ENCODE assay signal across 27 cellular contexts in genomic region chr16:29840240-29840639, GRCh38. TPM values are rescaled to one million over a fixed set of nuclear protein-coding genes. Genes with fewer than 3 reads are reported as not detected.
DNase-seq lines count a peak whose midpoint lies in the region; ATAC-seq and TF ChIP-seq lines count a peak whose summit lies in the region.
"Had no signal": no experiment of that assay in that cellular context is flagged by ENCODE, and none has a peak within 500 bp of the region (broad histone marks: within the 10 kb centered on the region; RNA-seq: fewer than 3 reads in every experiment).

No MANE protein-coding gene starts in this region.

- H2AK5ac ChIP-seq in mesendoderm (ENCODE audit: low read length) = no peak overlapping the region

- CTCF ChIA-PET in activated CD8-positive, alpha-beta T cell treated with anti-CD3 and anti-CD28 coated beads, Interleukin-2, amount 10 ng/mL, durations not matched to agents 7 days and 5 days (lab: Charles Lee) = interaction anchor here (1.0 to 3.3 kb wide), 2 partner anchors 8 to 23 kb away, joined by 3 to 20 read pairs; no protein-coding TSS in a partner anchor
- CTCF ChIA-PET in activated CD8-positive, alpha-beta T cell treated with anti-CD3 and anti-CD28 coated beads for 36 hours (lab: Charles Lee) = interaction anchor here (1.5 kb wide), 1 partner anchor 8 kb away, joined by 6 read pairs; no protein-coding TSS in a partner anchor

- H3K4me1 ChIP-seq in mesendoderm (ENCODE audit: control insufficient read depth, low read depth, low read length) = no peaks in the 10 kb centered on the region
- H3K4me1 ChIP-seq: BE2C, SJCRH30 had no signal

- no peak overlapping the region for H2BK5ac ChIP-seq in mesendoderm (ENCODE audit: low read length)

- H3K27ac ChIP-seq in mesendoderm (ENCODE audit: low read depth, low read length) = no peak overlapping the region
- H3K27ac ChIP-seq: PC-9, SJCRH30 had no signal

- no peak for TF ChIP-seq CTCF in activated CD8-positive, alpha-beta T cell treated with anti-CD3 and anti-CD28 coated beads for 36 hours (IDR thresholded peaks at IDR 0.05)

- peak overlapping the region; percentile 3 for H3K23ac ChIP-seq in mesendoderm (ENCODE audit: low read length)

- no peak overlapping the region for H3K4me3 ChIP-seq in mesendoderm (ENCODE audit: low read length)
- H3K4me3 ChIP-seq: PC-9, SJCRH30 had no signal

- no peak overlapping the region for H3K9ac ChIP-seq in mesendoderm (ENCODE audit: low read length)

- H3K4me3 Mint-ChIP-seq in activated CD8-positive, alpha-beta T cell treated with anti-CD3 and anti-CD28 coated beads, Interleukin-2, amount 10 ng/mL, durations not matched to agents 7 days and 5 days = no peak overlapping the region
- no peak overlapping the region for H3K4me3 Mint-ChIP-seq in activated CD8-positive, alpha-beta T cell treated with anti-CD3 and anti-CD28 coated beads for 36 hours
- no peak overlapping the region for H3K4me3 Mint-ChIP-seq in stimulated activated naive CD8-positive, alpha-beta T cell treated with anti-CD3 and anti-CD28 coated beads, Interleukin-15, Interleukin-2, amounts not matched to agents 100 ng/mL and 50 ng/mL, for 24 hours
- H3K4me3 Mint-ChIP-seq in stimulated activated naive CD8-positive, alpha-beta T cell treated with anti-CD3 and anti-CD28 coated beads, Interleukin-15, amount 100 ng/mL, for 72 hours = no peak overlapping the region
- no peak overlapping the region for H3K4me3 Mint-ChIP-seq in naive thymus-derived CD8-positive, alpha-beta T cell
- H3K4me3 Mint-ChIP-seq: CD14-positive monocyte had no signal

- H2BK120ac ChIP-seq in mesendoderm (ENCODE audit: low read depth, low read length) = no peak overlapping the region

- WGBS in mesendoderm (ENCODE audit: extremely low coverage, insufficient coverage, low lambda C conversion rate) = no CpG with 5 or more reads among the region's 10 CpGs

- no peak for TF ChIP-seq POLR2A in erythroblast (IDR thresholded peaks at IDR 0.05; ENCODE audit: low read length)

- H3K9me3 Mint-ChIP-seq in activated CD8-positive, alpha-beta T cell treated with anti-CD3 and anti-CD28 coated beads, Interleukin-2, amount 10 ng/mL, durations not matched to agents 7 days and 5 days (ENCODE audit: insufficient read depth) = no peaks in the 10 kb centered on the region
- no peaks in the 10 kb centered on the region for H3K9me3 Mint-ChIP-seq in activated CD8-positive, alpha-beta T cell treated with anti-CD3 and anti-CD28 coated beads for 36 hours
- no peaks in the 10 kb centered on the region for H3K9me3 Mint-ChIP-seq in stimulated activated naive CD8-positive, alpha-beta T cell treated with anti-CD3 and anti-CD28 coated beads, Interleukin-15, Interleukin-2, amounts not matched to agents 100 ng/mL and 50 ng/mL, for 24 hours
- H3K9me3 Mint-ChIP-seq in stimulated activated naive CD8-positive, alpha-beta T cell treated with anti-CD3 and anti-CD28 coated beads, Interleukin-15, amount 100 ng/mL, for 72 hours = no peaks in the 10 kb centered on the region
- H3K9me3 Mint-ChIP-seq in naive thymus-derived CD8-positive, alpha-beta T cell = no peaks in the 10 kb centered on the region
- H3K9me3 Mint-ChIP-seq: CD14-positive monocyte had no signal

- DNase-seq in activated CD8-positive, alpha-beta T cell treated with anti-CD3 and anti-CD28 coated beads, Interleukin-2, amount 10 ng/mL, durations not matched to agents 7 days and 5 days = no peak
- DNase-seq in activated CD8-positive, alpha-beta T cell treated with anti-CD3 and anti-CD28 coated beads for 36 hours = no peak
- DNase-seq in stimulated activated naive CD8-positive, alpha-beta T cell treated with anti-CD3 and anti-CD28 coated beads, Interleukin-15, amount 100 ng/mL, for 72 hours = no peak
- DNase-seq in mesendoderm (no peak), erythroblast (lab: John Stamatoyannopoulos, UW) (no peak), NCI-H69 (lab: John Stamatoyannopoulos, UW) (no peak)
- DNase-seq in naive thymus-derived CD8-positive, alpha-beta T cell = no peak
- DNase-seq: 8988T, ACHN, BE2C, DMS153, DND-41, Karpas-422, NCI-H1092 treated with DMSO at 0.1 percent for 48 hours, NCI-H1436, NCI-H187, NCI-H2081 treated with DMSO at 0.1 percent for 48 hours, NCI-H2171, NCI-H345, NCI-H524, NCI-H774, PC-9, SJCRH30 had no signal

- no peak overlapping the region for H3K4ac ChIP-seq in mesendoderm (ENCODE audit: low read depth, low read length)

- no peaks in the 10 kb centered on the region for H3K36me3 ChIP-seq in mesendoderm (ENCODE audit: control insufficient read depth, insufficient read depth, low read length)
- H3K36me3 ChIP-seq: BE2C, SJCRH30 had no signal

- no peaks in the 10 kb centered on the region for H3K27me3 Mint-ChIP-seq in activated CD8-positive, alpha-beta T cell treated with anti-CD3 and anti-CD28 coated beads, Interleukin-2, amount 10 ng/mL, durations not matched to agents 7 days and 5 days (ENCODE audit: low read depth)
- H3K27me3 Mint-ChIP-seq in activated CD8-positive, alpha-beta T cell treated with anti-CD3 and anti-CD28 coated beads for 36 hours = no peaks in the 10 kb centered on the region
- no peaks in the 10 kb centered on the region for H3K27me3 Mint-ChIP-seq in stimulated activated naive CD8-positive, alpha-beta T cell treated with anti-CD3 and anti-CD28 coated beads, Interleukin-15, Interleukin-2, amounts not matched to agents 100 ng/mL and 50 ng/mL, for 24 hours
- no peaks in the 10 kb centered on the region for H3K27me3 Mint-ChIP-seq in stimulated activated naive CD8-positive, alpha-beta T cell treated with anti-CD3 and anti-CD28 coated beads, Interleukin-15, amount 100 ng/mL, for 72 hours
- no peaks in the 10 kb centered on the region for H3K27me3 Mint-ChIP-seq in naive thymus-derived CD8-positive, alpha-beta T cell

- H3K18ac ChIP-seq in mesendoderm (ENCODE audit: low read length) = no peak overlapping the region

- intact Hi-C loops in activated CD8-positive, alpha-beta T cell treated with anti-CD3 and anti-CD28 coated beads for 36 hours (cut with micrococcal nuclease) = no loop called here

- no peaks in the 10 kb centered on the region for H3K27me3 ChIP-seq in mesendoderm (ENCODE audit: insufficient read depth, low read length, poor library complexity)
- H3K27me3 ChIP-seq: BE2C, SJCRH30 had no signal

- H3K79me2 ChIP-seq in mesendoderm (ENCODE audit: control insufficient read depth, insufficient read depth, low read length) = no peaks in the 10 kb centered on the region

- H3K36me3 Mint-ChIP-seq in activated CD8-positive, alpha-beta T cell treated with anti-CD3 and anti-CD28 coated beads, Interleukin-2, amount 10 ng/mL, durations not matched to agents 7 days and 5 days (ENCODE audit: low read depth) = peaks cover 49% of the 10 kb centered on the region
- peaks cover 9% of the 10 kb centered on the region for H3K36me3 Mint-ChIP-seq in activated CD8-positive, alpha-beta T cell treated with anti-CD3 and anti-CD28 coated beads for 36 hours (ENCODE audit: low read depth)
- peaks cover 21% of the 10 kb centered on the region for H3K36me3 Mint-ChIP-seq in stimulated activated naive CD8-positive, alpha-beta T cell treated with anti-CD3 and anti-CD28 coated beads, Interleukin-15, Interleukin-2, amounts not matched to agents 100 ng/mL and 50 ng/mL, for 24 hours (ENCODE audit: low read depth)
- peaks cover 0 to 86% (median 9%) of the 10 kb centered on the region in 3 donors for H3K36me3 Mint-ChIP-seq in naive thymus-derived CD8-positive, alpha-beta T cell

- H3K4me2 ChIP-seq in mesendoderm (ENCODE audit: low read length) = no peak overlapping the region
- H3K4me2 ChIP-seq: PC-9 had no signal

- no peaks in the 10 kb centered on the region for H3K79me1 ChIP-seq in mesendoderm (ENCODE audit: low read length)

- no peak for ATAC-seq in activated CD8-positive, alpha-beta T cell treated with anti-CD3 and anti-CD28 coated beads, Interleukin-2, amount 10 ng/mL, durations not matched to agents 7 days and 5 days
- ATAC-seq in activated CD8-positive, alpha-beta T cell treated with anti-CD3 and anti-CD28 coated beads for 36 hours = no peak
- ATAC-seq in stimulated activated naive CD8-positive, alpha-beta T cell treated with anti-CD3 and anti-CD28 coated beads, Interleukin-15, amount 100 ng/mL, for 72 hours = no peak
- ATAC-seq in naive thymus-derived CD8-positive, alpha-beta T cell = no peak
- ATAC-seq: HepG2, Right ventricle myocardium inferior had no signal

- H4K5ac ChIP-seq in mesendoderm (ENCODE audit: low read length) = no peak overlapping the region

- no peak overlapping the region for H4K8ac ChIP-seq in mesendoderm (ENCODE audit: low read depth, low read length)

- no peak overlapping the region for H2BK15ac ChIP-seq in mesendoderm (replicated peaks; ENCODE audit: low read depth)

- POLR2A ChIA-PET in activated CD8-positive, alpha-beta T cell treated with anti-CD3 and anti-CD28 coated beads, Interleukin-2, amount 10 ng/mL, durations not matched to agents 7 days and 5 days (lab: Charles Lee) = no interaction called here
- POLR2A ChIA-PET in activated CD8-positive, alpha-beta T cell treated with anti-CD3 and anti-CD28 coated beads for 36 hours (lab: Charles Lee) = interaction anchor here (2.0 kb wide), 1 partner anchor 32 kb away, joined by 5 read pairs; no protein-coding TSS in a partner anchor
- POLR2A ChIA-PET in naive thymus-derived CD8-positive, alpha-beta T cell (lab: Charles Lee) = interaction anchor here (0.7 to 7.6 kb wide), 5 partner anchors 8 to 161 kb away, joined by 4 to 49 read pairs (median 6); partner anchors contain the start of gene QPRT

- H3K4me1 Mint-ChIP-seq in activated CD8-positive, alpha-beta T cell treated with anti-CD3 and anti-CD28 coated beads, Interleukin-2, amount 10 ng/mL, durations not matched to agents 7 days and 5 days (ENCODE audit: low read depth) = no peaks in the 10 kb centered on the region
- H3K4me1 Mint-ChIP-seq in activated CD8-positive, alpha-beta T cell treated with anti-CD3 and anti-CD28 coated beads for 36 hours (ENCODE audit: low read depth) = peaks cover 4% of the 10 kb centered on the region
- peaks cover 3% of the 10 kb centered on the region for H3K4me1 Mint-ChIP-seq in stimulated activated naive CD8-positive, alpha-beta T cell treated with anti-CD3 and anti-CD28 coated beads, Interleukin-15, Interleukin-2, amounts not matched to agents 100 ng/mL and 50 ng/mL, for 24 hours (ENCODE audit: low read depth)
- no peaks in the 10 kb centered on the region for H3K4me1 Mint-ChIP-seq in stimulated activated naive CD8-positive, alpha-beta T cell treated with anti-CD3 and anti-CD28 coated beads, Interleukin-15, amount 100 ng/mL, for 72 hours
- peaks cover 0 to 7% (median 3%) of the 10 kb centered on the region in 4 donors for H3K4me1 Mint-ChIP-seq in naive thymus-derived CD8-positive, alpha-beta T cell
- H3K4me1 Mint-ChIP-seq: CD14-positive monocyte had no signal

- peak overlapping the region; percentile 65 for H3K27ac Mint-ChIP-seq in activated CD8-positive, alpha-beta T cell treated with anti-CD3 and anti-CD28 coated beads, Interleukin-2, amount 10 ng/mL, durations not matched to agents 7 days and 5 days
- no peak overlapping the region for H3K27ac Mint-ChIP-seq in activated CD8-positive, alpha-beta T cell treated with anti-CD3 and anti-CD28 coated beads for 36 hours
- H3K27ac Mint-ChIP-seq in stimulated activated naive CD8-positive, alpha-beta T cell treated with anti-CD3 and anti-CD28 coated beads, Interleukin-15, Interleukin-2, amounts not matched to agents 100 ng/mL and 50 ng/mL, for 24 hours = peak overlapping the region; percentile 61
- H3K27ac Mint-ChIP-seq in stimulated activated naive CD8-positive, alpha-beta T cell treated with anti-CD3 and anti-CD28 coated beads, Interleukin-15, amount 100 ng/mL, for 72 hours = peak overlapping the region in 1 of 2 donors; percentile 82
- peak overlapping the region in 3 of 10 donors; percentile 6 to 80 (median 34) for H3K27ac Mint-ChIP-seq in naive thymus-derived CD8-positive, alpha-beta T cell

- no peak overlapping the region for H3K56ac ChIP-seq in mesendoderm (ENCODE audit: low read length)

RNA-seq across cellular contexts. Expression of gene MVP, which starts 20.0 kb away (rescaled TPM):
- 100 to 1,000 TPM; 122 to 125 TPM for total RNA-seq in activated CD8-positive, alpha-beta T cell treated with anti-CD3 and anti-CD28 coated beads, Interleukin-2, amount 10 ng/mL, durations not matched to agents 7 days and 5 days
- total RNA-seq in activated CD8-positive, alpha-beta T cell treated with anti-CD3 and anti-CD28 coated beads for 36 hours = 10 to 100 TPM; 32.5 to 33.2 TPM
- polyA plus RNA-seq in mesendoderm (2013, experiment 1 of 2) = 0.13 TPM
- 0.18 TPM for polyA plus RNA-seq in mesendoderm (2013, experiment 2 of 2)
- total RNA-seq in naive thymus-derived CD8-positive, alpha-beta T cell = 100 to 1,000 TPM; 123 to 132 TPM
- 100 to 1,000 TPM; 120 to 160 (median 134) TPM for polyA plus RNA-seq in naive thymus-derived CD8-positive, alpha-beta T cell

RNA-seq across cellular contexts. Expression of gene CDIPT, which starts 22.8 kb away (rescaled TPM):
- total RNA-seq in activated CD8-positive, alpha-beta T cell treated with anti-CD3 and anti-CD28 coated beads, Interleukin-2, amount 10 ng/mL, durations not matched to agents 7 days and 5 days = 10 to 100 TPM; 51.1 to 53.2 TPM
- total RNA-seq in activated CD8-positive, alpha-beta T cell treated with anti-CD3 and anti-CD28 coated beads for 36 hours = 10 to 100 TPM; 30.2 to 35.4 TPM
- 47.5 TPM for polyA plus RNA-seq in mesendoderm (2013, experiment 1 of 2)
- polyA plus RNA-seq in mesendoderm (2013, experiment 2 of 2) = 46.8 TPM
- total RNA-seq in naive thymus-derived CD8-positive, alpha-beta T cell = 10 to 100 TPM; 73.7 to 74.5 TPM
- polyA plus RNA-seq in naive thymus-derived CD8-positive, alpha-beta T cell = 10 to 100 TPM; 79.6 to 95.7 (median 91.3) TPM

RNA-seq across cellular contexts. Expression of gene PAGR1, which starts 24.3 kb away (rescaled TPM):
- 10 to 100 TPM; 39.1 TPM for total RNA-seq in activated CD8-positive, alpha-beta T cell treated with anti-CD3 and anti-CD28 coated beads, Interleukin-2, amount 10 ng/mL, durations not matched to agents 7 days and 5 days
- 10 to 100 TPM; 26.8 to 29.0 TPM for total RNA-seq in activated CD8-positive, alpha-beta T cell treated with anti-CD3 and anti-CD28 coated beads for 36 hours
- polyA plus RNA-seq in mesendoderm (2013, experiment 1 of 2) = 59.4 TPM
- 59.3 TPM for polyA plus RNA-seq in mesendoderm (2013, experiment 2 of 2)
- 10 to 100 TPM; 31.3 to 35.9 TPM for total RNA-seq in naive thymus-derived CD8-positive, alpha-beta T cell
- polyA plus RNA-seq in naive thymus-derived CD8-positive, alpha-beta T cell = 10 to 100 TPM; 51.4 to 57.5 (median 55.5) TPM

RNA-seq across cellular contexts. Expression of gene PRRT2, which starts 28.2 kb away (rescaled TPM):
- under 1 TPM; 0.16 to 0.83 TPM for total RNA-seq in activated CD8-positive, alpha-beta T cell treated with anti-CD3 and anti-CD28 coated beads, Interleukin-2, amount 10 ng/mL, durations not matched to agents 7 days and 5 days
- 1 to 10 TPM; 1.5 to 2.0 TPM for total RNA-seq in activated CD8-positive, alpha-beta T cell treated with anti-CD3 and anti-CD28 coated beads for 36 hours
- 2.4 TPM for polyA plus RNA-seq in mesendoderm (2013, experiment 1 of 2)
- polyA plus RNA-seq in mesendoderm (2013, experiment 2 of 2) = 2.5 TPM
- 1 to 10 TPM; 1.5 to 1.6 TPM for total RNA-seq in naive thymus-derived CD8-positive, alpha-beta T cell
- under 1 TPM in 2 of 3 donors, not detected in 1; 0.14 to 0.21 TPM for polyA plus RNA-seq in naive thymus-derived CD8-positive, alpha-beta T cell
- polyA plus RNA-seq: CD14-positive monocyte had no signal

RNA-seq across cellular contexts. Expression of gene MAZ, which starts 33.9 kb away (rescaled TPM):
- 100 to 1,000 TPM; 455 to 494 TPM for total RNA-seq in activated CD8-positive, alpha-beta T cell treated with anti-CD3 and anti-CD28 coated beads, Interleukin-2, amount 10 ng/mL, durations not matched to agents 7 days and 5 days
- total RNA-seq in activated CD8-positive, alpha-beta T cell treated with anti-CD3 and anti-CD28 coated beads for 36 hours = 100 to 1,000 TPM; 380 to 382 TPM
- polyA plus RNA-seq in mesendoderm (2013, experiment 1 of 2) = 156 TPM
- 158 TPM for polyA plus RNA-seq in mesendoderm (2013, experiment 2 of 2)
- total RNA-seq in naive thymus-derived CD8-positive, alpha-beta T cell = 100 to 1,000 TPM; 278 to 282 TPM
- polyA plus RNA-seq in naive thymus-derived CD8-positive, alpha-beta T cell = 10 to 100 TPM; 50.3 to 74.6 (median 58.8) TPM
